8 cellular contexts compared by ENCODE assay signal in the genomic region with DNA sequence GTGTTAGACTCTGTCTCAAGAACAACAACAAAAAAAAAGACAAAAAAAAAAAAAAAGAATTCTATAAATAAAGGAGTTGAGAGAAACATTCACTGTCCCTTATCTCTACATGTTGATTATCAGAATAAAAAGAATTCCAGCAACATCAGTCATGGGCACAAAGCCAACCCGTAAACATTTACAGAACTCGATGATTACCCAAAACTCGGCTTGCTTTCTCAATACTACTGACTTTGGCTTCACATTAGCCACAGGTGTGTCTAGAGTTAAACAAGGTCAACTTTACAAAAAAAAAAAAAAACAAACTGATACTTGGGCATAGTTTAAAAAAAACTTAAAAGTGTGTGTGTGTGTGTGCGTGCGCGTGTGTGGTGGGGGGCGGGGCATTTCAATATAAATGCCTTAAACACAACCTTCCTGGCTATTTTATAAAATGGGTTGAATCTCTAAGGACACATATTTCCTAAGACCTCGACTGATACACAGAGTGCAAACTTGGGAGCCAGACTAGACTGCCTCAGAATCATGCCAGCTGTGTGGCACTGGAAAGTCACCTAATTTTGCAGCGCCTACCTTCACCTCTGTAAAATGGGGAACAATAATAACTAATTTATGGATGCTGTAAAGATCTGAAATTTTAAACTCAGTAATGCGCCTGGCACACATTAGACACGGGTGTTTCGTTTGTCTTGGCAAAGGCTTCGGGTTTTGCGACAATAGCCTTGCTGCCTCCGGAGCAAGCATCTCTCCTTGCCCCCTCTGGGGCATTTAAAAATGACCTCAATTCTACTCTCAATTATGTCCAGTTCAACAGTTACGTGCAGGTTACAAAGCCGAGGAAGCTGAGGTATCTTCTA. TPM values are rescaled to one million over a fixed set of nuclear protein-coding genes. Genes with fewer than 3 reads are reported as not detected.
DNase-seq lines count a peak whose midpoint lies in the region; ATAC-seq and TF ChIP-seq lines count a peak whose summit lies in the region.

No MANE protein-coding gene starts in this region.

- H3K4me1 Mint-ChIP-seq in CD14-positive monocyte (peaks cover 36% of the 10 kb centered on the region), neural crest cell (peaks cover 21% of the 10 kb centered on the region)

- H3K27ac Mint-ChIP-seq in CD14-positive monocyte (peak overlapping the region in 4 of 7 donors; percentile 9 to 49 (median 24)), neural crest cell (ENCODE audit: unreplicated experiment) (peak overlapping the region; percentile 97)

- H3K9me3 Mint-ChIP-seq in CD14-positive monocyte (no peaks in the 10 kb centered on the region), neural crest cell (no peaks in the 10 kb centered on the region)

- no peak for DNase-seq in CD14-positive monocyte (ENCODE audit: low spot score)
- peak; percentile 33 for DNase-seq in RPMI7951 (ENCODE audit: low read depth)
- DNase-seq in epithelial cell of proximal tubule (ENCODE audit: low read depth) = no peak
- DNase-seq in neural crest cell (ENCODE audit: low read depth, low spot score) = no peak
- no peak for DNase-seq in stimulated activated naive CD4-positive, alpha-beta T cell (lab: John Stamatoyannopoulos, UW)
- no peak for DNase-seq in GM10248 (ENCODE audit: extremely low spot score)

- TF ChIP-seq CTCF in CD14-positive monocyte (IDR thresholded peaks at IDR 0.05) (no peak), epithelial cell of proximal tubule (conservative IDR thresholded peaks at IDR 0.05; ENCODE audit: low read depth, low read length) (no peak), neural crest cell (conservative IDR thresholded peaks at IDR 0.05) (no peak), GM10248 (IDR thresholded peaks at IDR 0.05; ENCODE audit: control extremely low read depth, extremely low read depth, low read depth, missing control alignments) (no peak)

- peaks cover 12 to 18% of the 10 kb centered on the region in 2 donors for H3K36me3 Mint-ChIP-seq in CD14-positive monocyte
- peaks cover 4% of the 10 kb centered on the region for H3K36me3 Mint-ChIP-seq in neural crest cell (ENCODE audit: low read depth)

- intact Hi-C loops in CD14-positive monocyte (cut with micrococcal nuclease) = loop anchor here in 1 of 2 donors (5.0 kb wide), 1 partner anchor 102 kb away; the partner anchor contains the start of gene KPNA3

- H3K4me3 Mint-ChIP-seq in CD14-positive monocyte = peak overlapping the region; percentile 86 to 96
- H3K4me3 Mint-ChIP-seq in neural crest cell = peak overlapping the region; percentile 97

- CTCF ChIA-PET in GM10248 (lab: Yijun Ruan, JAX) = interaction anchor here (1.5 to 2.1 kb wide), 3 partner anchors 11 to 246 kb away, joined by 3 to 7 read pairs (median 5); partner anchors contain the start of gene SPRYD7

- POLR2A ChIA-PET in GM10248 (lab: Yijun Ruan, JAX) = interaction anchor here (1.4 kb wide), 1 partner anchor 103 kb away, joined by 5 read pairs; no protein-coding TSS in a partner anchor

- H3K27me3 Mint-ChIP-seq in CD14-positive monocyte (ENCODE audit: low read depth in 3 of 3) (peaks cover 0 to 6% (median 5%) of the 10 kb centered on the region in 3 donors), neural crest cell (ENCODE audit: low read depth) (no peaks in the 10 kb centered on the region)

- peak overlapping the region; percentile 82 for H3K4me3 ChIP-seq in epithelial cell of proximal tubule (ENCODE audit: low read depth, low read length)

- ATAC-seq in GM18867 (IDR thresholded peaks at IDR 0.05; ENCODE audit: unreplicated experiment) = peak; percentile 17
- ATAC-seq in HG03045 (IDR thresholded peaks at IDR 0.05; ENCODE audit: unreplicated experiment) = peak; percentile 14

RNA-seq across cellular contexts. Expression of gene EBPL, which starts 0.9 kb away (rescaled TPM):
- polyA plus RNA-seq in CD14-positive monocyte = 10 to 100 TPM; 27.3 to 29.4 TPM
- total RNA-seq in RPMI7951 (2014; rRNA removed; shearing (Covaris generic)) = 52.3 and 70.0 TPM in 2 replicates
- 78.0 and 95.1 TPM in 2 replicates for total RNA-seq in epithelial cell of proximal tubule
- 52.7 and 55.4 TPM in 2 replicates for total RNA-seq in neural crest cell
